In the genomic region with DNA sequence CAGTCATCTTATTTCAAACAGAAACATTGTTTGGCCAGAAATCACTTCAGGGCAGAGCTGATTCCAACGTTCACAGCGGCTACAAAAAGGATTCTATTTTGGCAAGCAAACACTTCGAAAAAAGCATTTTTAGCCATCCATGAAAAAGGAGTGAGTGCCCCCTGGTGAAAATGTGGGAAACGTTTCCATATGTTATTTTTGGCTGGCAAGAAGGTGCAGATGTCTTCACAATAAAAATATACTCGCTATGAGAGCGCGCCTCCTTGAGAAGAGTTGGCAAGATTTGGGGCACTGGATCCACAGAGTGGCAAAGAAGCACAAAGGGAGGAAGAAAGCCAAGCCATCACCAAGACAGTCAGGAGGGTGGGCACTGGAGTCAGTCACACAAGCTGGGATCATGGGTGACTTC, we compare ENCODE assay signal across 9 cellular contexts.
DNase-seq lines count a peak whose midpoint lies in the region; ATAC-seq and TF ChIP-seq lines count a peak whose summit lies in the region.
"Had no signal": no experiment of that assay in that cellular context is flagged by ENCODE, and none has a peak within 500 bp of the region (broad histone marks: within the 10 kb centered on the region; RNA-seq: fewer than 3 reads in every experiment).

No MANE protein-coding gene starts in this region.

- no peak overlapping the region for H3K27ac Mint-ChIP-seq in Calu3 (ENCODE audit: unreplicated experiment)

- H3K36me3 Mint-ChIP-seq in Calu3 (ENCODE audit: insufficient read depth, unreplicated experiment) = no peaks in the 10 kb centered on the region

- H3K4me3 ChIP-seq in astrocyte of the cerebellum (ENCODE audit: low read depth, low read length) (no peak overlapping the region), lower lobe of right lung (no peak overlapping the region)
- H3K4me3 ChIP-seq in effector memory CD4-positive, alpha-beta T cell (ENCODE audit: insufficient read depth, low read depth, low read length, poor library complexity, severe bottlenecking) = no peak overlapping the region
- H3K4me3 ChIP-seq: SK-N-MC had no signal

- BruUV-seq in Calu3 (replicated peaks; lab: Mats Ljungman, UMichigan) = no TSS peak

- H3K4me1 Mint-ChIP-seq in Calu3 (ENCODE audit: low read depth, unreplicated experiment) = peaks cover 36% of the 10 kb centered on the region

- H3K9me3 ChIP-seq in lower lobe of right lung = no peaks in the 10 kb centered on the region
- H3K9me3 ChIP-seq in effector memory CD4-positive, alpha-beta T cell (ENCODE audit: control insufficient read depth, low read length) = no peaks in the 10 kb centered on the region

- intact Hi-C loops in Calu3 (cut with micrococcal nuclease; ENCODE audit: unreplicated experiment) = loop anchor here (1.0 to 5.0 kb wide), 5 partner anchors 51 to 791 kb away; no protein-coding TSS in a partner anchor
- intact Hi-C loops in lower lobe of right lung (cut with DNase I) = no loop called here

- peak; percentile 48 for TF ChIP-seq CTCF in Calu3 (IDR thresholded peaks at IDR 0.05; ENCODE audit: unreplicated experiment)
- peak; percentile 20 for TF ChIP-seq CTCF in astrocyte of the cerebellum (IDR thresholded peaks at IDR 0.05; ENCODE audit: low read depth, low read length, missing control alignments)
- peak; percentile 34 for TF ChIP-seq CTCF in lower lobe of right lung (IDR thresholded peaks at IDR 0.05)

- in situ Hi-C loops in astrocyte of the cerebellum (cut with HindIII; ENCODE audit: low sequenced_read_pairs) = no loop called here

- H3K9me3 Mint-ChIP-seq in Calu3 (ENCODE audit: low read depth, unreplicated experiment) = no peaks in the 10 kb centered on the region

- no peaks in the 10 kb centered on the region for H3K27me3 Mint-ChIP-seq in Calu3 (ENCODE audit: unreplicated experiment)

- peak; percentile 61 for DNase-seq in Calu3
- peak; percentile 1 for DNase-seq in NCI-H2029 (lab: John Stamatoyannopoulos, UW)
- DNase-seq in astrocyte of the cerebellum (ENCODE audit: low read depth) = no peak
- no peak for DNase-seq in lower lobe of right lung
- no peak for DNase-seq in DMS153 (lab: John Stamatoyannopoulos, UW)
- no peak for DNase-seq in effector memory CD4-positive, alpha-beta T cell
- DNase-seq in activated gamma-delta T cell treated with Interleukin-2 at 50 U/mL for 16 hours = no peak

- ATAC-seq in lower lobe of right lung (peak in 1 of 2 donors; percentile 52), HG03460 (IDR thresholded peaks at IDR 0.05; ENCODE audit: unreplicated experiment) (no peak)

- no peak overlapping the region for H3K27ac ChIP-seq in lower lobe of right lung
- no peak overlapping the region for H3K27ac ChIP-seq in effector memory CD4-positive, alpha-beta T cell (ENCODE audit: insufficient read depth, low read length, poor library complexity, severe bottlenecking)
- H3K27ac ChIP-seq: SK-N-MC had no signal

- CTCF ChIA-PET in Calu3 (lab: Charles Lee) = interaction anchor here (0.9 to 3.4 kb wide), 7 partner anchors 51 to 793 kb away, joined by 3 to 24 read pairs (median 4); no protein-coding TSS in a partner anchor

- no peaks in the 10 kb centered on the region for H3K4me1 ChIP-seq in lower lobe of right lung
- H3K4me1 ChIP-seq in effector memory CD4-positive, alpha-beta T cell (ENCODE audit: control insufficient read depth, insufficient read depth, low read length, poor library complexity, severe bottlenecking) = no peaks in the 10 kb centered on the region

- H3K36me3 ChIP-seq in lower lobe of right lung = no peaks in the 10 kb centered on the region
- H3K36me3 ChIP-seq in effector memory CD4-positive, alpha-beta T cell (ENCODE audit: control insufficient read depth, insufficient read depth, low read length) = no peaks in the 10 kb centered on the region

- H3K4me3 Mint-ChIP-seq in Calu3 (ENCODE audit: low read depth, unreplicated experiment) = no peak overlapping the region

- H3K27me3 ChIP-seq in lower lobe of right lung (ENCODE audit: low read depth) = no peaks in the 10 kb centered on the region
- no peaks in the 10 kb centered on the region for H3K27me3 ChIP-seq in effector memory CD4-positive, alpha-beta T cell (replicated peaks; ENCODE audit: control insufficient read depth, insufficient read depth, low read length, poor library complexity, severe bottlenecking)

Comparison
In these comparisons a context has a peak if more than half of its experiments do, and no peak if none do; other contexts are left out.
1. DNase-seq: peak in Calu3 (single experiment) and NCI-H2029 (single experiment); none in astrocyte of the cerebellum (single experiment), lower lobe of right lung (single experiment), DMS153 (single experiment), effector memory CD4-positive, alpha-beta T cell (0 of 3) and activated gamma-delta T cell treated with Interleukin-2 at 50 U/mL for 16 hours (single experiment).
2. Peak in every context shown above with its lines, with median percentiles within 50 percentile points of each other: CTCF ChIP-seq.